In genomic region chr5:103562453-103563157, GRCh38 we compare ENCODE assay signal across 8 cellular contexts. TPM values are rescaled to one million over a fixed set of nuclear protein-coding genes. Genes with fewer than 3 reads are reported as not detected.
DNase-seq lines count a peak whose midpoint lies in the region; ATAC-seq, FAIRE-seq and TF ChIP-seq lines count a peak whose summit lies in the region.

NUDT12 (minus strand) TSS chr5:103562789; CDS start chr5:103560248, 2,541 bp downstream.

- H3K4me1 Mint-ChIP-seq in nephron progenitor cell: peaks cover 36% of the 10 kb centered on the region

- BruUV-seq in Panc1 (replicated peaks; lab: Mats Ljungman, UMichigan): no TSS peak

- no peaks in the 10 kb centered on the region for H3K9me3 ChIP-seq in Panc1 (ENCODE audit: control insufficient read depth, insufficient read depth, low read depth, low read length)

- peak within 1 kb of the TSS; percentile 94 to 95 for H3K4me3 ChIP-seq in Panc1 (ENCODE audit: low read depth in 2 of 2, low read length in 2 of 2)

- no peaks in the 10 kb centered on the region for H3K27me3 Mint-ChIP-seq in nephron progenitor cell (ENCODE audit: low read depth, poor library complexity)

- H3K27me3 ChIP-seq in Panc1 (ENCODE audit: control insufficient read depth, insufficient read depth, low read length) (no peaks in the 10 kb centered on the region), foreskin keratinocyte (no peaks in the 10 kb centered on the region)

- H3K4me3 Mint-ChIP-seq in nephron progenitor cell: peak within 1 kb of the TSS; percentile 91

- in situ Hi-C loops in Panc1 (cut with HindIII; ENCODE audit: low pct_unique_long_range_greater_than_20kb, low sequenced_read_pairs): no loop called here

- peaks cover 8% of the 10 kb centered on the region for H3K36me3 Mint-ChIP-seq in nephron progenitor cell (ENCODE audit: low read depth)

- H3K9me3 Mint-ChIP-seq in nephron progenitor cell: no peaks in the 10 kb centered on the region

- H3K4me1 ChIP-seq in Panc1 (ENCODE audit: control insufficient read depth, insufficient read depth, low read length) (peaks cover 8% of the 10 kb centered on the region; the same call in 1 of the 2 replicates), foreskin keratinocyte (no peaks in the 10 kb centered on the region)

- peak within 1 kb of the TSS; percentile 75 for H3K27ac Mint-ChIP-seq in nephron progenitor cell

- DNase-seq in D721Med (ENCODE audit: insufficient read length, low spot score): peak; percentile 34
- DNase-seq in HUDEP-2 (lab: John Stamatoyannopoulos, UW; ENCODE audit: unreplicated experiment in 76 of 76): peak in 50 of 76 experiments; percentile 2 to 58 (median 26)
- peak; percentile 60 for DNase-seq in Panc1 (ENCODE audit: low read depth, low spot score)
- DNase-seq in activated naive CD4-positive, alpha-beta T cell (lab: John Stamatoyannopoulos, UW): peak; percentile 4 to 23 (median 7)
- peak; percentile 66 to 71 for DNase-seq in foreskin keratinocyte
- peak; percentile 82 for DNase-seq in nephron progenitor cell
- peak; percentile 11 to 98 (median 74) for DNase-seq in substantia nigra (lab: John Stamatoyannopoulos, UW)

- POLR2A ChIA-PET in Panc1 (lab: Charles Lee): no interaction called here

- no peaks in the 10 kb centered on the region; the same call in 1 of the 2 replicates for H3K36me3 ChIP-seq in Panc1 (ENCODE audit: control insufficient read depth, insufficient read depth, low read length)

- peak within 1 kb of the TSS; percentile 94 for H3K27ac ChIP-seq in Panc1 (ENCODE audit: low read length)
- H3K27ac ChIP-seq in foreskin keratinocyte: peak within 1 kb of the TSS; percentile 89
- H3K27ac ChIP-seq in substantia nigra (ENCODE audit: low read depth, low read length, poor library complexity, severe bottlenecking): peak within 1 kb of the TSS; percentile 87

- CTCF ChIA-PET in Panc1 (lab: Charles Lee): no interaction called here

- intact Hi-C loops in Panc1 (cut with micrococcal nuclease; ENCODE audit: unreplicated experiment): no loop called here

- ATAC-seq in GM21390 (IDR thresholded peaks at IDR 0.05; ENCODE audit: unreplicated experiment) (peak; percentile 81), Panc1 (peak; percentile 96), foreskin keratinocyte (peak; percentile 93)

- FAIRE-seq in D721Med (lab: Jason Lieb, UNC): peak; percentile 51

- TF ChIP-seq CTCF in D721Med (IDR thresholded peaks at IDR 0.05; ENCODE audit: insufficient read depth, missing control alignments) (no peak), Panc1 (IDR thresholded peaks at IDR 0.05) (no peak), foreskin keratinocyte (conservative IDR thresholded peaks at IDR 0.05) (no peak), nephron progenitor cell (IDR thresholded peaks at IDR 0.05) (no peak)

RNA-seq across cellular contexts. Expression of gene NUDT12, which starts in this region (rescaled TPM):
- total RNA-seq in Panc1 (2021; ENCODE audit: unreplicated experiment) (9.2 TPM), foreskin keratinocyte (12.1 and 12.6 TPM in 2 replicates)
- 4.7 TPM for polyA plus RNA-seq in Panc1 (2012; ENCODE audit: insufficient read length)
- polyA plus RNA-seq in foreskin keratinocyte: 4.3 and 5.7 TPM in 2 replicates

Comparison
In these comparisons a context has a peak if more than half of its experiments do, and no peak if none do; other contexts are left out.
1. Peak in every context shown above with its lines: DNase-seq, ATAC-seq, H3K4me3 ChIP-seq and H3K27ac ChIP-seq.
2. DNase-seq: peak in every context shown above with its lines; median percentile 82 in nephron progenitor cell; 74 in substantia nigra; 68 in foreskin keratinocyte; 60 in Panc1; 34 in D721Med; 26 in HUDEP-2; 7 in activated naive CD4-positive, alpha-beta T cell.